Comparison of ENCODE assay signal across 17 cellular contexts in the genomic region with DNA sequence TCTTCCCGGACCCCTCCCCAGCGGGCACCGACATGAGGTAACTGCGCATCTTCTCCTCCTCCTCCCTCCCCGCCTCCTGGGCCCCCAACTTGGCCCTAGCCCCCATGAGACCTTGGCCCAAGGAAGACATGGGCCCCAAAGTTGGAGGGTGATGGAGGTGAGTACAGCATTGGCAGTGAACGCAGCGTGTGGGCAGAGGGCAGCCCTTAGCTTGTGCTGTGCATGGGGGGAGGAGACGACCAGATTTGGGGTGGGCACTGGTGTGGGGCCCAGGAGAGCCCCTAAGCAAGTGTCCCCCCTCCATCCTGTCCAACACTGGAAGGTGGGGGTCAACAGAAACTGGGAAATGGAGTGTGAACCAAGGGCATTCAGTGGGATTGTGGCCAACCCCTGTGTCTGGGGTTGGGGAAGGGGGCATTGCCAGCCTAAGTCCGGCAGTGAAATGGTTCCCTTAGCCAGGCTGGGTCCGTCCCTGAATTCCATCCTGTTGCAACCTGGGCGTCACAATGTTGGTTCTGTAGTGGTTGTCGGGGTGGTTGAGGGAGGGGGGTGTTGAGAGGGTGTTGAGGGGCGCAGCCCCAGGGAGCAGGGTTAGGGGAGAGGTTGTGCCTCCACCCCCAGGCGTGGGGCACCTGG. TPM values are rescaled to one million over a fixed set of nuclear protein-coding genes. Genes with fewer than 3 reads are reported as not detected.
A peak's percentile ranks its signal among the peaks of the same experiment; 100 is the strongest.
DNase-seq lines count a peak whose midpoint lies in the region; ATAC-seq and TF ChIP-seq lines count a peak whose summit lies in the region.
"Had no signal": no experiment of that assay in that cellular context is flagged by ENCODE, and none has a peak within 500 bp of the region (broad histone marks: within the 10 kb centered on the region; RNA-seq: fewer than 3 reads in every experiment).

No MANE protein-coding gene starts in this region.

- POLR2A ChIA-PET in Panc1 (lab: Charles Lee), result no interaction called here
- POLR2A ChIA-PET in A673 (lab: Charles Lee; ENCODE audit: low non-redundant PET), result no interaction called here

- H3K4me1 ChIP-seq in Panc1 (ENCODE audit: control insufficient read depth, insufficient read depth, low read length), result peaks cover 12% of the 10 kb centered on the region
- H3K4me1 ChIP-seq in esophagus squamous epithelium, result peaks cover 5 to 32% (median 11%) of the 10 kb centered on the region in 3 donors
- peaks cover 3 to 21% (median 12%) of the 10 kb centered on the region in 5 donors for H3K4me1 ChIP-seq in subcutaneous abdominal adipose tissue (ENCODE audit: control insufficient read depth in 5 of 5, insufficient read depth in 5 of 5, low read length in 5 of 5)
- peaks cover 3% of the 10 kb centered on the region for H3K4me1 ChIP-seq in A673 (ENCODE audit: insufficient read depth, low read length, poor library complexity, severe bottlenecking)

- CTCF ChIA-PET in activated naive CD4-positive, alpha-beta T cell treated with anti-CD3 and anti-CD28 coated beads, Interleukin-2, amount 10 ng/mL, durations not matched to agents 7 days and 5 days (lab: Charles Lee), result no interaction called here
- CTCF ChIA-PET in Panc1 (lab: Charles Lee), result no interaction called here
- CTCF ChIA-PET in A673 (lab: Charles Lee), result no interaction called here

- in situ Hi-C loops in Panc1 (cut with HindIII; ENCODE audit: low pct_unique_long_range_greater_than_20kb, low sequenced_read_pairs), result no loop called here

- peaks cover 7% of the 10 kb centered on the region for H3K9me3 Mint-ChIP-seq in activated naive CD4-positive, alpha-beta T cell treated with anti-CD3 and anti-CD28 coated beads, Interleukin-2, amount 10 ng/mL, durations not matched to agents 7 days and 5 days
- H3K9me3 Mint-ChIP-seq in glutamatergic neuron (ENCODE audit: unreplicated experiment), result peaks cover 11% of the 10 kb centered on the region
- H3K9me3 Mint-ChIP-seq: stimulated activated naive CD8-positive, alpha-beta T cell treated with anti-CD3 and anti-CD28 coated beads, Interleukin-15, amount 100 ng/mL, for 72 hours had no signal

- H3K27me3 Mint-ChIP-seq in activated naive CD4-positive, alpha-beta T cell treated with anti-CD3 and anti-CD28 coated beads, Interleukin-2, amount 10 ng/mL, durations not matched to agents 7 days and 5 days, result peaks cover 18% of the 10 kb centered on the region
- H3K27me3 Mint-ChIP-seq in glutamatergic neuron (ENCODE audit: unreplicated experiment), result peaks cover 10% of the 10 kb centered on the region
- H3K27me3 Mint-ChIP-seq: stimulated activated naive CD8-positive, alpha-beta T cell treated with anti-CD3 and anti-CD28 coated beads, Interleukin-15, amount 100 ng/mL, for 72 hours had no signal

- H3K36me3 Mint-ChIP-seq in activated naive CD4-positive, alpha-beta T cell treated with anti-CD3 and anti-CD28 coated beads, Interleukin-2, amount 10 ng/mL, durations not matched to agents 7 days and 5 days, result peaks cover 15% of the 10 kb centered on the region
- peaks cover 16% of the 10 kb centered on the region for H3K36me3 Mint-ChIP-seq in glutamatergic neuron (ENCODE audit: unreplicated experiment)

- H3K4me3 ChIP-seq in Panc1 (ENCODE audit: low read depth in 2 of 2, low read length in 2 of 2) (no peak overlapping the region), esophagus squamous epithelium (no peak overlapping the region), subcutaneous abdominal adipose tissue (ENCODE audit: low read depth in 1 of 5, low read length in 5 of 5) (no peak overlapping the region), A673 (ENCODE audit: low read depth, low read length, poor library complexity, severe bottlenecking) (no peak overlapping the region)
- H3K4me3 ChIP-seq: cardiac muscle cell, dorsolateral prefrontal cortex, ovary, upper lobe of left lung had no signal

- intact Hi-C loops in Panc1 (cut with micrococcal nuclease; ENCODE audit: unreplicated experiment) (loop anchor here (10.0 kb wide), 1 partner anchor 138 kb away; no protein-coding TSS in a partner anchor), esophagus squamous epithelium (cut with DNase I) (loop anchor here (10.0 kb wide), 1 partner anchor 468 kb away; no protein-coding TSS in a partner anchor), A673 (cut with micrococcal nuclease; ENCODE audit: unreplicated experiment) (loop anchor here (10.0 kb wide), 1 partner anchor 308 kb away; no protein-coding TSS in a partner anchor)

- no peak for DNase-seq in activated naive CD4-positive, alpha-beta T cell treated with anti-CD3 and anti-CD28 coated beads, Interleukin-2, amount 10 ng/mL, durations not matched to agents 7 days and 5 days
- no peak for DNase-seq in activated naive CD4-positive, alpha-beta T cell treated with anti-CD3 and anti-CD28 coated beads, Interleukin-2, amount 50 U/mL, for 16 hours
- DNase-seq in Panc1 (ENCODE audit: low read depth, low spot score) (no peak), esophagus squamous epithelium (lab: John Stamatoyannopoulos, UW) (no peak), A673 (ENCODE audit: low spot score) (no peak), iPS-NIHi7 (ENCODE audit: extremely low spot score) (no peak), glutamatergic neuron (no peak)
- DNase-seq: dorsolateral prefrontal cortex; NCI-H1436 treated with DMSO at 0.1 percent for 48 hours; NCI-H2171; NCI-H526 treated with DMSO at 0.1 percent for 48 hours; ovary; stimulated activated naive CD8-positive, alpha-beta T cell treated with anti-CD3 and anti-CD28 coated beads, Interleukin-15, amount 100 ng/mL, for 72 hours had no signal

- peak overlapping the region; percentile 49 for H3K27ac Mint-ChIP-seq in activated naive CD4-positive, alpha-beta T cell treated with anti-CD3 and anti-CD28 coated beads, Interleukin-2, amount 10 ng/mL, durations not matched to agents 7 days and 5 days
- H3K27ac Mint-ChIP-seq in glutamatergic neuron (ENCODE audit: unreplicated experiment), result no peak overlapping the region

- peaks cover 16% of the 10 kb centered on the region for H3K4me1 Mint-ChIP-seq in activated naive CD4-positive, alpha-beta T cell treated with anti-CD3 and anti-CD28 coated beads, Interleukin-2, amount 10 ng/mL, durations not matched to agents 7 days and 5 days
- H3K4me1 Mint-ChIP-seq in glutamatergic neuron (ENCODE audit: low read depth, unreplicated experiment), result no peaks in the 10 kb centered on the region

- H3K4me3 Mint-ChIP-seq in activated naive CD4-positive, alpha-beta T cell treated with anti-CD3 and anti-CD28 coated beads, Interleukin-2, amount 10 ng/mL, durations not matched to agents 7 days and 5 days, result no peak overlapping the region
- H3K4me3 Mint-ChIP-seq in glutamatergic neuron (ENCODE audit: unreplicated experiment), result no peak overlapping the region
- H3K4me3 Mint-ChIP-seq: activated T-cell treated with anti-CD3 and anti-CD28 coated beads, Interleukin-2, amount 50 U/mL, for 4 hours; stimulated activated naive CD8-positive, alpha-beta T cell treated with anti-CD3 and anti-CD28 coated beads, Interleukin-15, amount 100 ng/mL, for 72 hours had no signal

- no peaks in the 10 kb centered on the region for H3K9me3 ChIP-seq in Panc1 (ENCODE audit: control insufficient read depth, insufficient read depth, low read depth, low read length)
- no peaks in the 10 kb centered on the region for H3K9me3 ChIP-seq in esophagus squamous epithelium
- H3K9me3 ChIP-seq in subcutaneous abdominal adipose tissue (ENCODE audit: control insufficient read depth in 5 of 5, low read length in 5 of 5), result peaks cover 0 to 2% (median 0%) of the 10 kb centered on the region in 5 donors
- no peaks in the 10 kb centered on the region for H3K9me3 ChIP-seq in A673 (ENCODE audit: low read depth, low read length, poor library complexity, severe bottlenecking)
- H3K9me3 ChIP-seq: ovary, upper lobe of left lung had no signal

- H3K9ac ChIP-seq in subcutaneous abdominal adipose tissue (ENCODE audit: low read length in 5 of 5), result no peak overlapping the region

- 56 to 82% methylated on average over 6 to 9 of the region's 14 CpGs for WGBS in esophagus squamous epithelium, 2 donors

- TSS peak; percentile 79 for BruUV-seq in Panc1 (replicated peaks; lab: Mats Ljungman, UMichigan)
- BruUV-seq in A673 (replicated peaks; lab: Mats Ljungman, UMichigan), result no TSS peak

- H3K27ac ChIP-seq in Panc1 (ENCODE audit: low read length) (no peak overlapping the region), esophagus squamous epithelium (peak overlapping the region; percentile 64 to 93 (median 76)), subcutaneous abdominal adipose tissue (ENCODE audit: low read depth, low read length) (peak overlapping the region; percentile 67), A673 (ENCODE audit: low read depth, low read length, poor library complexity, severe bottlenecking) (no peak overlapping the region)
- H3K27ac ChIP-seq: cardiac muscle cell, ovary, upper lobe of left lung had no signal

- TF ChIP-seq CTCF in Panc1 (IDR thresholded peaks at IDR 0.05) (no peak), esophagus squamous epithelium (IDR thresholded peaks at IDR 0.05) (no peak), A673 (conservative IDR thresholded peaks at IDR 0.05; ENCODE audit: low read depth, low read length) (no peak), glutamatergic neuron (IDR thresholded peaks at IDR 0.05; ENCODE audit: partially characterized antibody, unreplicated experiment) (no peak)

- H3K27me3 ChIP-seq in Panc1 (ENCODE audit: control insufficient read depth, insufficient read depth, low read length) (no peaks in the 10 kb centered on the region), esophagus squamous epithelium (no peaks in the 10 kb centered on the region), subcutaneous abdominal adipose tissue (ENCODE audit: control insufficient read depth in 5 of 5, insufficient read depth in 4 of 5, low read length in 5 of 5) (no peaks in the 10 kb centered on the region), A673 (replicated peaks; ENCODE audit: insufficient read depth, low read depth, low read length, poor library complexity) (no peaks in the 10 kb centered on the region)
- H3K27me3 ChIP-seq: cardiac muscle cell, dorsolateral prefrontal cortex, ovary, upper lobe of left lung had no signal

- no peak for ATAC-seq in Panc1

- no peaks in the 10 kb centered on the region for H3K36me3 ChIP-seq in Panc1 (ENCODE audit: control insufficient read depth, insufficient read depth, low read length)
- H3K36me3 ChIP-seq in esophagus squamous epithelium, result peaks cover 15 to 52% (median 19%) of the 10 kb centered on the region in 3 donors
- peaks cover 10 to 52% (median 50%) of the 10 kb centered on the region in 5 donors for H3K36me3 ChIP-seq in subcutaneous abdominal adipose tissue (ENCODE audit: control insufficient read depth in 5 of 5, insufficient read depth in 5 of 5, low read length in 5 of 5)
- H3K36me3 ChIP-seq in A673 (ENCODE audit: insufficient read depth, low read length, poor library complexity, severe bottlenecking), result peaks cover 29% of the 10 kb centered on the region
- H3K36me3 ChIP-seq: ovary had no signal

- no peak for TF ChIP-seq POLR2A in esophagus squamous epithelium (IDR thresholded peaks at IDR 0.05)

RNA-seq across cellular contexts. Expression of a gene that starts 23.5 kb away (rescaled TPM):
- 27.6 TPM for total RNA-seq in Panc1 (2021; ENCODE audit: unreplicated experiment)
- 31.1 TPM for polyA plus RNA-seq in Panc1 (2012; ENCODE audit: insufficient read length)
- total RNA-seq in esophagus squamous epithelium, result 10 to 100 TPM; 11.2 to 20.8 (median 15.8) TPM
- 38.4 and 49.3 TPM in 2 replicates for total RNA-seq in A673 (2021)
- 250 TPM for total RNA-seq in glutamatergic neuron (ENCODE audit: unreplicated experiment)

RNA-seq across cellular contexts. Expression of a gene that starts 49.8 kb away (rescaled TPM):
- total RNA-seq in Panc1 (2021; ENCODE audit: unreplicated experiment) (15.6 TPM), esophagus squamous epithelium (10 to 100 TPM; 19.3 to 64.1 (median 33.3) TPM), A673 (2021) (34.1 and 38.8 TPM in 2 replicates), glutamatergic neuron (ENCODE audit: unreplicated experiment) (49.9 TPM)
- polyA plus RNA-seq in Panc1 (2012; ENCODE audit: insufficient read length), result 18.5 TPM

RNA-seq across cellular contexts. Expression of a gene that starts 50.0 kb away (rescaled TPM):
- total RNA-seq in Panc1 (2021; ENCODE audit: unreplicated experiment), result 7.2 TPM
- polyA plus RNA-seq in Panc1 (2012; ENCODE audit: insufficient read length), result 9.1 TPM
- total RNA-seq in esophagus squamous epithelium, result 100 to 1,000 TPM in 2 of 4 donors, 10 to 100 TPM in 2; 58.5 to 127 (median 95.7) TPM
- 7.2 and 8.5 TPM in 2 replicates for total RNA-seq in A673 (2021)
- 13.8 TPM for total RNA-seq in glutamatergic neuron (ENCODE audit: unreplicated experiment)

Comparison
In these comparisons a context has a peak if more than half of its experiments do, and no peak if none do; other contexts are left out.
1. H3K27ac ChIP-seq: peak in esophagus squamous epithelium (4 of 4) and subcutaneous abdominal adipose tissue (single experiment); none in Panc1 (single experiment) and A673 (single experiment).